13 cellular contexts compared by ENCODE assay signal in genomic region chr5:83069406-83069805, GRCh38.
"Had no signal": no experiment of that assay in that cellular context is flagged by ENCODE, and none has a peak within 500 bp of the region (broad histone marks: within the 10 kb centered on the region; RNA-seq: fewer than 3 reads in every experiment).

No MANE protein-coding gene starts in this region.

- H3K27ac Mint-ChIP-seq: natural killer cell treated with Interleukin-12 subunit alpha and Interleukin-12 subunit beta and Interleukin-15 and Interleukin-18, amount 100 ng/mL, for 72 hours; stimulated activated naive CD8-positive, alpha-beta T cell treated with anti-CD3 and anti-CD28 coated beads, Interleukin-15, Interleukin-2, amounts not matched to agents 100 ng/mL and 50 ng/mL, for 24 hours had no signal

- DNase-seq: activated CD4-positive, CD25-positive, alpha-beta regulatory T cell; activated naive CD4-positive, alpha-beta T cell treated with anti-CD3 and anti-CD28 coated beads, Interleukin-2, amount 50 U/mL, for 16 hours; adrenal gland; body of pancreas; stimulated activated CD4-positive, alpha-beta T cell treated with anti-CD3 and anti-CD28 coated beads, Interleukin-4, amount 100 ng/mL, for 1 hour; stimulated activated CD8-positive, alpha-beta memory T cell treated with anti-CD3 and anti-CD28 coated beads, Interleukin-4, amount 100 ng/mL, for 48 hours; T-helper 2 cell; testis; upper lobe of right lung had no signal

- H3K36me3 ChIP-seq: adrenal gland, upper lobe of right lung had no signal

- H3K27me3 ChIP-seq: adrenal gland, body of pancreas, gastroesophageal sphincter, testis, upper lobe of right lung had no signal

- H3K27ac ChIP-seq: adrenal gland, body of pancreas, gastroesophageal sphincter, testis, upper lobe of right lung had no signal

- H3K9me3 ChIP-seq: adrenal gland, body of pancreas, gastroesophageal sphincter, testis, upper lobe of right lung had no signal

- H3K27me3 Mint-ChIP-seq: natural killer cell treated with Interleukin-12 subunit alpha and Interleukin-12 subunit beta and Interleukin-15 and Interleukin-18, amount 100 ng/mL, for 72 hours; stimulated activated naive CD8-positive, alpha-beta T cell treated with anti-CD3 and anti-CD28 coated beads, Interleukin-15, Interleukin-2, amounts not matched to agents 100 ng/mL and 50 ng/mL, for 24 hours had no signal

- H3K4me1 ChIP-seq: testis had no signal

- ATAC-seq: body of pancreas; gastroesophageal sphincter; natural killer cell treated with Interleukin-12 subunit alpha and Interleukin-12 subunit beta and Interleukin-15 and Interleukin-18, amount 100 ng/mL, for 72 hours; sciatic nerve; upper lobe of right lung had no signal

- H3K9me3 Mint-ChIP-seq: natural killer cell treated with Interleukin-12 subunit alpha and Interleukin-12 subunit beta and Interleukin-15 and Interleukin-18, amount 100 ng/mL, for 72 hours; stimulated activated naive CD8-positive, alpha-beta T cell treated with anti-CD3 and anti-CD28 coated beads, Interleukin-15, Interleukin-2, amounts not matched to agents 100 ng/mL and 50 ng/mL, for 24 hours had no signal

- H3K4me3 ChIP-seq: adrenal gland, body of pancreas, gastroesophageal sphincter, testis, upper lobe of right lung had no signal

- H3K4me3 Mint-ChIP-seq: natural killer cell treated with Interleukin-12 subunit alpha and Interleukin-12 subunit beta and Interleukin-15 and Interleukin-18, amount 100 ng/mL, for 72 hours; stimulated activated naive CD8-positive, alpha-beta T cell treated with anti-CD3 and anti-CD28 coated beads, Interleukin-15, Interleukin-2, amounts not matched to agents 100 ng/mL and 50 ng/mL, for 24 hours had no signal
